ENCODE assay signal across 8 cellular contexts in genomic region chr1:1397839-1398523, GRCh38. TPM values are rescaled to one million over a fixed set of nuclear protein-coding genes. Genes with fewer than 3 reads are reported as not detected.
DNase-seq lines count a peak whose midpoint lies in the region; ATAC-seq, FAIRE-seq and TF ChIP-seq lines count a peak whose summit lies in the region.

No MANE protein-coding gene starts in this region.

- WGBS in A549 (ENCODE audit: missing lambda C conversion rate), result 56% methylated on average over 12 of the region's 19 CpGs
- WGBS in HUES64, result 69% methylated on average over 19 of the region's 19 CpGs
- 16% methylated on average over 12 of the region's 19 CpGs for WGBS in right lobe of liver (ENCODE audit: insufficient coverage, low coverage, low lambda C conversion rate, missing lambda C conversion rate)

- H3K9me3 ChIP-seq in A549 (no peaks in the 10 kb centered on the region), HUES64 (ENCODE audit: insufficient read depth, low read depth, low read length) (no peaks in the 10 kb centered on the region), adipocyte (ENCODE audit: control insufficient read depth, low read length) (no peaks in the 10 kb centered on the region), right lobe of liver (no peaks in the 10 kb centered on the region), vagina (no peaks in the 10 kb centered on the region)

- CTCF ChIA-PET in A549 (lab: Yijun Ruan, JAX), result interaction anchor here (1.0 to 3.6 kb wide), 3 partner anchors 43 to 107 kb away, joined by 3 to 14 read pairs (median 8); no protein-coding TSS in a partner anchor

- DNase-seq in A549 (ENCODE audit: low read depth in 1 of 2, low spot score in 1 of 2) (no peak), adipocyte (ENCODE audit: low read depth) (peak; percentile 22), right lobe of liver (peak in 1 of 3 donors; percentile 70), vagina (ENCODE audit: extremely low spot score in 2 of 2) (no peak), NCI-H748 treated with DMSO at 0.1 percent for 48 hours (lab: John Stamatoyannopoulos, UW) (no peak)

- TF ChIP-seq CTCF in A549 (IDR thresholded peaks at IDR 0.05) (no peak), right lobe of liver (IDR thresholded peaks at IDR 0.05) (no peak), vagina (IDR thresholded peaks at IDR 0.05) (no peak)

- intact Hi-C loops in right lobe of liver (cut with DNase I) (no loop called here), vagina (cut with DNase I) (loop anchor here (2.0 kb wide), 1 partner anchor 23 kb away; the partner anchor contains the start of gene AURKAIP1)

- H3K9ac ChIP-seq in HUES64 (ENCODE audit: low read depth, low read length) (peak overlapping the region; percentile 98), adipocyte (ENCODE audit: low read length) (peak overlapping the region; percentile 93)

- no peak for FAIRE-seq in A549 (lab: Jason Lieb, UNC)

- TF ChIP-seq RAD21 in A549 (conservative IDR thresholded peaks at IDR 0.05 in 1 of 2, IDR thresholded peaks at IDR 0.05 in 1 of 2), result no peak

- H3K27me3 ChIP-seq in HUES64 (ENCODE audit: insufficient read depth, low read length) (no peaks in the 10 kb centered on the region), adipocyte (replicated peaks; ENCODE audit: control insufficient read depth, insufficient read depth, low read length) (no peaks in the 10 kb centered on the region), right lobe of liver (no peaks in the 10 kb centered on the region), vagina (no peaks in the 10 kb centered on the region)

- peak overlapping the region; percentile 80 for H3K4me2 ChIP-seq in A549

- H3K4me3 ChIP-seq in A549 (peak overlapping the region; percentile 96), HUES64 (ENCODE audit: low read length) (peak overlapping the region; percentile 99), adipocyte (ENCODE audit: low read length) (peak overlapping the region; percentile 91), right lobe of liver (peak overlapping the region; percentile 99 to 100 (median 100)), vagina (peak overlapping the region; percentile 73 to 77)

- TF ChIP-seq EP300 in A549 (IDR thresholded peaks at IDR 0.05), result no peak

- peak overlapping the region; percentile 93 to 99 for H3K27ac ChIP-seq in A549
- peak overlapping the region; percentile 91; the same call in 1 of the 2 replicates for H3K27ac ChIP-seq in HUES64 (ENCODE audit: low read depth, low read length)
- H3K27ac ChIP-seq in right lobe of liver, result no peak overlapping the region
- peak overlapping the region; percentile 66 for H3K27ac ChIP-seq in vagina

- POLR2A ChIA-PET in A549 (lab: Yijun Ruan, JAX), result no interaction called here

- no peak for ATAC-seq in A549
- no peak for ATAC-seq in right lobe of liver
- no peak for ATAC-seq in GM18519 (IDR thresholded peaks at IDR 0.05; ENCODE audit: low FRiP score, unreplicated experiment)
- ATAC-seq in HG03571 (IDR thresholded peaks at IDR 0.05; ENCODE audit: unreplicated experiment), result no peak

- H3K4me1 ChIP-seq in A549 (peaks cover 29% of the 10 kb centered on the region), HUES64 (ENCODE audit: insufficient read depth, low read length) (peaks cover 9% of the 10 kb centered on the region), adipocyte (ENCODE audit: control insufficient read depth, insufficient read depth, low read length) (peaks cover 29% of the 10 kb centered on the region), right lobe of liver (peaks cover 0 to 36% (median 9%) of the 10 kb centered on the region in 4 donors), vagina (peaks cover 38% of the 10 kb centered on the region)

- TF ChIP-seq POLR2A in A549 (IDR thresholded peaks at IDR 0.05; ENCODE audit: low read length), result no peak
- no peak for TF ChIP-seq POLR2A in right lobe of liver (IDR thresholded peaks at IDR 0.05)
- TF ChIP-seq POLR2A in vagina (IDR thresholded peaks at IDR 0.05), result no peak

- H3K36me3 ChIP-seq in HUES64 (ENCODE audit: insufficient read depth, low read length) (peaks cover 77% of the 10 kb centered on the region), adipocyte (ENCODE audit: control insufficient read depth, insufficient read depth, low read length, severe bottlenecking) (peaks cover 64% of the 10 kb centered on the region), right lobe of liver (peaks cover 0 to 68% (median 24%) of the 10 kb centered on the region in 4 donors), vagina (peaks cover 0 to 64% of the 10 kb centered on the region in 2 donors)

TF ChIP-seq in A549, 52 proteins besides CTCF, POLR2A, EP300 and RAD21 (continues in another document):
- TF ChIP-seq HEYL (CRISPR knock-in tag; IDR thresholded peaks at IDR 0.05) (no peak), ZSCAN20 (CRISPR knock-in tag; IDR thresholded peaks at IDR 0.05) (no peak), HOXB13 (CRISPR knock-in tag; IDR thresholded peaks at IDR 0.05; ENCODE audit: low read depth) (no peak), EHF (CRISPR knock-in tag; IDR thresholded peaks at IDR 0.05) (no peak), RFX5 (IDR thresholded peaks at IDR 0.05) (no peak), BHLHE40 (IDR thresholded peaks at IDR 0.05; ENCODE audit: low read depth, low read length) (no peak)
- TF ChIP-seq, protein P1, sequence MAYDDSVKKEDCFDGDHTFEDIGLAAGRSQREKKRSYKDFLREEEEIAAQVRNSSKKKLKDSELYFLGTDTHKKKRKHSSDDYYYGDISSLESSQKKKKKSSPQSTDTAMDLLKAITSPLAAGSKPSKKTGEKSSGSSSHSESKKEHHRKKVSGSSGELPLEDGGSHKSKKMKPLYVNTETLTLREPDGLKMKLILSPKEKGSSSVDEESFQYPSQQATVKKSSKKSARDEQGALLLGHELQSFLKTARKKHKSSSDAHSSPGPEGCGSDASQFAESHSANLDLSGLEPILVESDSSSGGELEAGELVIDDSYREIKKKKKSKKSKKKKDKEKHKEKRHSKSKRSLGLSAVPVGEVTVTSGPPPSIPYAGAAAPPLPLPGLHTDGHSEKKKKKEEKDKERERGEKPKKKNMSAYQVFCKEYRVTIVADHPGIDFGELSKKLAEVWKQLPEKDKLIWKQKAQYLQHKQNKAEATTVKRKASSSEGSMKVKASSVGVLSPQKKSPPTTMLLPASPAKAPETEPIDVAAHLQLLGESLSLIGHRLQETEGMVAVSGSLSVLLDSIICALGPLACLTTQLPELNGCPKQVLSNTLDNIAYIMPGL (CRISPR knock-in tag; IDR thresholded peaks at IDR 0.05; ENCODE audit: borderline replicate concordance), result no peak

RNA-seq across cellular contexts. Expression of gene CCNL2, which starts 1.2 kb away (rescaled TPM):
- 111 TPM in 2 replicates for polyA plus RNA-seq in A549 (2011; rRNA removed)
- polyA plus RNA-seq in A549 (2012; cell fraction: cytosol; rRNA removed), result 63.8 and 64.7 TPM in 2 replicates
- polyA plus RNA-seq in A549 (2012; cell fraction: nucleus; rRNA removed), result 470 and 556 TPM in 2 replicates
- 80.3 to 93.3 TPM (median 85.5 TPM) in 3 replicates for polyA plus RNA-seq in A549 (2017; fragmentation: RNase III; extraction: RNeasy Plus Mini Kit Qiagen cat#74134 plus additional on column Dnase treatment)
- polyA minus RNA-seq in A549 (2011; rRNA and poly(A)+ RNA removed), result 32.8 and 37.7 TPM in 2 replicates
- polyA plus RNA-seq in HUES64 (2013, experiment 1 of 2), result 90.6 TPM
- polyA plus RNA-seq in HUES64 (2013, experiment 2 of 2), result 82.9 TPM
- total RNA-seq in right lobe of liver, result 100 to 1,000 TPM in 4 of 6 experiments, 10 to 100 TPM in 2; 80.8 to 127 (median 101) TPM
- 319 TPM for total RNA-seq in vagina

RNA-seq across cellular contexts. Expression of gene MRPL20, which starts 9.1 kb away (rescaled TPM):
- 146 and 163 TPM in 2 replicates for polyA plus RNA-seq in A549 (2011; rRNA removed)
- polyA plus RNA-seq in A549 (2012; cell fraction: cytosol; rRNA removed), result 151 and 186 TPM in 2 replicates
- 78.1 and 104 TPM in 2 replicates for polyA plus RNA-seq in A549 (2012; cell fraction: nucleus; rRNA removed)
- polyA plus RNA-seq in A549 (2017; fragmentation: RNase III; extraction: RNeasy Plus Mini Kit Qiagen cat#74134 plus additional on column Dnase treatment), result 151 to 164 TPM (median 158 TPM) in 3 replicates
- 50.5 and 55.7 TPM in 2 replicates for polyA minus RNA-seq in A549 (2011; rRNA and poly(A)+ RNA removed)
- polyA plus RNA-seq in HUES64 (2013, experiment 1 of 2), result 147 TPM
- polyA plus RNA-seq in HUES64 (2013, experiment 2 of 2), result 128 TPM
- total RNA-seq in right lobe of liver, result 10 to 100 TPM; 44.1 to 91.2 (median 56.5) TPM
- total RNA-seq in vagina, result 84.2 TPM

RNA-seq across cellular contexts. Expression of gene AURKAIP1, which starts 23.0 kb away (rescaled TPM):
- polyA plus RNA-seq in A549 (2011; rRNA removed) (49.8 and 62.0 TPM in 2 replicates), A549 (2017; fragmentation: RNase III; extraction: RNeasy Plus Mini Kit Qiagen cat#74134 plus additional on column Dnase treatment) (97.2 to 102 TPM (median 97.9 TPM) in 3 replicates)
- 155 and 157 TPM in 2 replicates for polyA plus RNA-seq in A549 (2012; cell fraction: cytosol; rRNA removed)
- polyA plus RNA-seq in A549 (2012; cell fraction: nucleus; rRNA removed), result 96.0 and 111 TPM in 2 replicates
- 13.1 and 17.2 TPM in 2 replicates for polyA minus RNA-seq in A549 (2011; rRNA and poly(A)+ RNA removed)
- polyA plus RNA-seq in HUES64 (2013, experiment 1 of 2), result 124 TPM
- polyA plus RNA-seq in HUES64 (2013, experiment 2 of 2), result 114 TPM
- total RNA-seq in right lobe of liver (100 to 1,000 TPM in 3 of 6 experiments, 10 to 100 TPM in 3; 70.0 to 140 (median 104) TPM), vagina (94.5 TPM)

RNA-seq across cellular contexts. Expression of gene ANKRD65, which starts 23.1 kb away (rescaled TPM):
- not detected in 2 replicates for polyA plus RNA-seq in A549 (2011; rRNA removed)
- 0.07 and 0.12 TPM in 2 replicates for polyA plus RNA-seq in A549 (2012; cell fraction: cytosol; rRNA removed)
- 0.05 TPM in 1 of 2 replicates, not detected in the other for polyA plus RNA-seq in A549 (2012; cell fraction: nucleus; rRNA removed)
- polyA plus RNA-seq in A549 (2017; fragmentation: RNase III; extraction: RNeasy Plus Mini Kit Qiagen cat#74134 plus additional on column Dnase treatment), result 0.05 TPM in 1 of 3 replicates, not detected in the others
- polyA minus RNA-seq in A549 (2011; rRNA and poly(A)+ RNA removed), result not detected in 2 replicates
- polyA plus RNA-seq in HUES64 (2013, experiment 1 of 2), result 0.95 TPM
- 1.2 TPM for polyA plus RNA-seq in HUES64 (2013, experiment 2 of 2)
- total RNA-seq in right lobe of liver, result under 1 TPM; 0.19 to 0.89 (median 0.35) TPM
- 3.2 TPM for total RNA-seq in vagina

RNA-seq across cellular contexts. Expression of gene VWA1, which starts 37.5 kb away (rescaled TPM):
- 3.7 and 4.0 TPM in 2 replicates for polyA plus RNA-seq in A549 (2011; rRNA removed)
- polyA plus RNA-seq in A549 (2012; cell fraction: cytosol; rRNA removed), result 8.6 and 13.7 TPM in 2 replicates
- polyA plus RNA-seq in A549 (2012; cell fraction: nucleus; rRNA removed), result 17.7 and 31.1 TPM in 2 replicates
- polyA plus RNA-seq in A549 (2017; fragmentation: RNase III; extraction: RNeasy Plus Mini Kit Qiagen cat#74134 plus additional on column Dnase treatment), result 4.2 to 5.3 TPM (median 4.8 TPM) in 3 replicates
- polyA minus RNA-seq in A549 (2011; rRNA and poly(A)+ RNA removed), result 1.2 and 1.3 TPM in 2 replicates
- 14.6 TPM for polyA plus RNA-seq in HUES64 (2013, experiment 1 of 2)
- 10.6 TPM for polyA plus RNA-seq in HUES64 (2013, experiment 2 of 2)
- total RNA-seq in right lobe of liver, result 100 to 1,000 TPM in 1 of 6 experiments, 10 to 100 TPM in 5; 39.5 to 195 (median 78.7) TPM
- total RNA-seq in vagina, result 35.8 TPM

Comparison
In these comparisons a context has a peak if more than half of its experiments do, and no peak if none do; other contexts are left out.
1. H3K27ac ChIP-seq: peak in A549 (2 of 2), HUES64 (single experiment) and vagina (single experiment); none in right lobe of liver (0 of 3).
2. Peak in every context shown above with its lines, with median percentiles within 50 percentile points of each other: H3K4me3 ChIP-seq.